ENCODE assay signal across 10 cellular contexts in genomic region chr14:75450381-75451276, GRCh38. TPM values are rescaled to one million over a fixed set of nuclear protein-coding genes. Genes with fewer than 3 reads are reported as not detected.
DNase-seq lines count a peak whose midpoint lies in the region; ATAC-seq and TF ChIP-seq lines count a peak whose summit lies in the region.
"Had no signal": no experiment of that assay in that cellular context is flagged by ENCODE, and none has a peak within 500 bp of the region (broad histone marks: within the 10 kb centered on the region; RNA-seq: fewer than 3 reads in every experiment).

No MANE protein-coding gene starts in this region.

- DNase-seq in EL (peak; percentile 22), RPMI7951 (ENCODE audit: low read depth) (peak; percentile 18), fibroblast of the aortic adventitia (ENCODE audit: low read depth) (peak; percentile 47), osteocyte (ENCODE audit: extremely low spot score, unreplicated experiment) (no peak), SK-N-DZ (ENCODE audit: low spot score) (no peak), NCI-H510A (lab: John Stamatoyannopoulos, UW) (no peak), dedifferentiated amniotic fluid mesenchymal stem cell (ENCODE audit: extremely low spot score) (no peak)
- DNase-seq: DND-41 had no signal

- H3K36me3 Mint-ChIP-seq in osteocyte (ENCODE audit: unreplicated experiment), result peaks cover 13% of the 10 kb centered on the region

- H3K9me3 Mint-ChIP-seq in osteocyte (ENCODE audit: unreplicated experiment), result no peaks in the 10 kb centered on the region

- H3K4me1 Mint-ChIP-seq in osteocyte (ENCODE audit: unreplicated experiment), result peaks cover 84% of the 10 kb centered on the region

- no peak overlapping the region for H3K4me3 Mint-ChIP-seq in osteocyte (ENCODE audit: unreplicated experiment)

- peak overlapping the region; percentile 98 for H3K27ac Mint-ChIP-seq in osteocyte (ENCODE audit: unreplicated experiment)

- no peak for ATAC-seq in HG03457 (IDR thresholded peaks at IDR 0.05; ENCODE audit: unreplicated experiment)

- TF ChIP-seq CTCF in fibroblast of the aortic adventitia (IDR thresholded peaks at IDR 0.05; ENCODE audit: insufficient read depth, low read length) (no peak), osteocyte (IDR thresholded peaks at IDR 0.05) (no peak)

- H3K4me3 ChIP-seq in fibroblast of the aortic adventitia (ENCODE audit: low read depth, low read length), result no peak overlapping the region
- H3K4me3 ChIP-seq: cardiac muscle cell had no signal

- no peaks in the 10 kb centered on the region for H3K27me3 Mint-ChIP-seq in osteocyte (ENCODE audit: unreplicated experiment)

RNA-seq across cellular contexts. Expression of gene JDP2, which starts 22.8 kb away (rescaled TPM):
- total RNA-seq in RPMI7951 (2014; rRNA removed; shearing (Covaris generic)), result 3.7 and 4.3 TPM in 2 replicates
- total RNA-seq in fibroblast of the aortic adventitia (ENCODE audit: low replicate concordance) (67.9 and 80.1 TPM in 2 replicates), osteocyte (53.3 and 57.1 TPM in 2 replicates)
- 4.4 and 5.8 TPM in 2 replicates for polyA plus RNA-seq in SK-N-DZ (2014; cell fraction: cytosol; rRNA removed)
- polyA plus RNA-seq in SK-N-DZ (2014; cell fraction: nucleus; rRNA removed), result 3.3 and 3.5 TPM in 2 replicates

Comparison
In these comparisons a context has a peak if more than half of its experiments do, and no peak if none do; other contexts are left out.
1. DNase-seq: peak in EL (single experiment), RPMI7951 (single experiment) and fibroblast of the aortic adventitia (single experiment); none in osteocyte (single experiment), SK-N-DZ (single experiment), NCI-H510A (single experiment) and dedifferentiated amniotic fluid mesenchymal stem cell (single experiment).
2. RNA of gene JDP2, which starts 22.8 kb away (total RNA-seq): 67.9 to 80.1 TPM in fibroblast of the aortic adventitia and 53.3 to 57.1 TPM in osteocyte; 3.7 to 4.3 TPM in RPMI7951; every median in the first group is over 10 times any median in the second.